ENCODE assay signal across 8 cellular contexts in the genomic region with DNA sequence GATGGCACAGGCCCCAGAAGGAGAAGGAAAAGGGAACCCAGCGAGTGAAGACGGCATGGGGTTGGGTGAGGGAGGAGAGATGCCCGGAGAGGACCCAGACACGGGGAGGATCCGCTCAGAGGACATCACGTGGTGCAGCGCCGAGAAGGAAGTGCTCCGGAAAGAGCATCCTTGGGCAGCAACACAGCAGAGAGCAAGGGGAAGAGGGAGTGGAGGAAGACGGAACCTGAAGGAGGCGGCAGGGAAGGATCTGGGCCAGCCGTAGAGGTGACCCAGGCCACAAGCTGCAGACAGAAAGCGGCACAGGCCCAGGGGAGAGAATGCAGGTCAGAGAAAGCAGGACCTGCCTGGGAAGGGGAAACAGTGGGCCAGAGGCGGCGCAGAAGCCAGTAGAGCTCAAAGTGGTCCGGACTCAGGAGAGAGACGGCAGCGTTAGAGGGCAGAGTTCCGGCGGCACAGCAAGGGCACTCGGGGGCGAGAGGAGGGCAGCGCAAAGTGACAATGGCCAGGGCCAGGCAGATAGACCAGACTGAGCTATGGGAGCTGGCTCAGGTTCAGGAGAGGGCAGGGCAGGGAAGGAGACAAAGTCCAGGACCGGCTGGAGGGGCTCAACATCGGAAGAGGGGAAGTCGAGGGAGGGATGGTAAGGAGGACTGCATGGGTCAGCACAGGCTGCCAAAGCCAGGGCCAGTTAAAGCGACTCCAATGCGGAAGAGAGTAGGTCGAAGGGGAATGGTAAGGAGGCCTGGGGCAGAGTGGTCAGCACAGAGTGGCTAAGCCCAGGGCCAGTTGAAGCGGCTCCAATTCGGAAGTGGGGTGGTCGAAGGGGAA.
DNase-seq lines count a peak whose midpoint lies in the region; ATAC-seq and TF ChIP-seq lines count a peak whose summit lies in the region.

No MANE protein-coding gene starts in this region.

- DNase-seq in GM03348 (ENCODE audit: low spot score) (peak; percentile 91), Kasumi-1 (lab: John Stamatoyannopoulos, UW) (peak; percentile 92 to 93), coronary artery (ENCODE audit: low spot score) (no peak), HPDE6-E6E7 (ENCODE audit: extremely low spot score) (no peak)
- DNase-seq in stimulated activated CD4-positive, alpha-beta T cell treated with anti-CD3 and anti-CD28 coated beads, Interleukin-15, amount 100 ng/mL, for 24 hours, result peak; percentile 78

- TF ChIP-seq CTCF in WI38 (IDR thresholded peaks at IDR 0.05; ENCODE audit: low read depth, low read length) (no peak), coronary artery (IDR thresholded peaks at IDR 0.05) (no peak)

- no peak for ATAC-seq in GM21723 (IDR thresholded peaks at IDR 0.05; ENCODE audit: unreplicated experiment)

- H3K27me3 ChIP-seq in layer of hippocampus (ENCODE audit: control insufficient read depth, insufficient read depth, low read length), result no peaks in the 10 kb centered on the region

- peak overlapping the region; percentile 94 to 97 for H3K27ac ChIP-seq in coronary artery
- peak overlapping the region; percentile 43 for H3K27ac ChIP-seq in layer of hippocampus (ENCODE audit: low read depth, low read length)

- H3K4me3 ChIP-seq in WI38 (ENCODE audit: low read depth, low read length), result peak overlapping the region; percentile 89
- H3K4me3 ChIP-seq in coronary artery, result peak overlapping the region; percentile 97

Comparison
In these comparisons a context has a peak if more than half of its experiments do, and no peak if none do; other contexts are left out.
1. DNase-seq: peak in GM03348 (single experiment), Kasumi-1 (2 of 2) and stimulated activated CD4-positive, alpha-beta T cell treated with anti-CD3 and anti-CD28 coated beads, Interleukin-15, amount 100 ng/mL, for 24 hours (single experiment); none in coronary artery (single experiment) and HPDE6-E6E7 (single experiment).